In genomic region chr13:83003185-83003584, GRCh38 we compare ENCODE assay signal across 33 cellular contexts.
DNase-seq lines count a peak whose midpoint lies in the region; ATAC-seq, FAIRE-seq and TF ChIP-seq lines count a peak whose summit lies in the region.
"Had no signal": no experiment of that assay in that cellular context is flagged by ENCODE, and none has a peak within 500 bp of the region (broad histone marks: within the 10 kb centered on the region; RNA-seq: fewer than 3 reads in every experiment).

No MANE protein-coding gene starts in this region.

- H3K4me1 ChIP-seq in HepG2 (ENCODE audit: insufficient read depth, low read length), result no peaks in the 10 kb centered on the region
- H3K4me1 ChIP-seq in right lobe of liver, result no peaks in the 10 kb centered on the region
- H3K4me1 ChIP-seq in IMR-90 (ENCODE audit: control insufficient read depth, insufficient read depth, low read length), result no peaks in the 10 kb centered on the region
- H3K4me1 ChIP-seq in small intestine (ENCODE audit: control insufficient read depth in 2 of 2, insufficient read depth in 1 of 2, low read depth in 1 of 2, low read length in 1 of 2), result no peaks in the 10 kb centered on the region
- H3K4me1 ChIP-seq: A549, BE2C, BLaER1 had no signal

- H3K14ac ChIP-seq in IMR-90 (replicated peaks; ENCODE audit: low read depth, low read length), result no peak overlapping the region

- no peaks in the 10 kb centered on the region for H4K20me1 ChIP-seq in HepG2 (ENCODE audit: insufficient read depth, low read length)
- H4K20me1 ChIP-seq in IMR-90 (ENCODE audit: insufficient read depth, low read length), result no peaks in the 10 kb centered on the region
- H4K20me1 ChIP-seq: BLaER1; BLaER1 treated with 17β-estradiol and CSF1 and Interleukin-3, amounts not matched to agents 10 nM and 100 nM had no signal

- H4K5ac ChIP-seq in IMR-90 (ENCODE audit: low read depth, low read length), result no peak overlapping the region

- H3K36me3 ChIP-seq in HepG2 (replicated peaks in 1 of 2; ENCODE audit: control insufficient read depth in 1 of 2, insufficient read depth in 2 of 2, low read length in 2 of 2) (no peaks in the 10 kb centered on the region), right lobe of liver (no peaks in the 10 kb centered on the region), IMR-90 (ENCODE audit: control insufficient read depth, insufficient read depth, low read length) (no peaks in the 10 kb centered on the region), SK-N-MC (ENCODE audit: insufficient read depth, low read length) (no peaks in the 10 kb centered on the region), small intestine (ENCODE audit: control insufficient read depth in 2 of 2, insufficient read depth in 2 of 2, low read length in 2 of 2) (no peaks in the 10 kb centered on the region)
- H3K36me3 ChIP-seq: BE2C; BLaER1; BLaER1 treated with 17β-estradiol and CSF1 and Interleukin-3, amounts not matched to agents 10 nM and 100 nM had no signal

- FAIRE-seq in HepG2 (lab: Jason Lieb, UNC) (no peak), small intestine (lab: Jason Lieb, UNC) (no peak)
- FAIRE-seq: A204.1, A549, D721Med had no signal

- no peak overlapping the region for H3K23ac ChIP-seq in IMR-90 (ENCODE audit: low read depth, low read length)

- no peak overlapping the region for H3K27ac ChIP-seq in HepG2 (ENCODE audit: extremely low read length, insufficient read depth, low read length)
- H3K27ac ChIP-seq in right lobe of liver, result no peak overlapping the region
- H3K27ac ChIP-seq in IMR-90 (ENCODE audit: insufficient read depth, low read length), result no peak overlapping the region
- H3K27ac ChIP-seq in SK-N-MC, result peak overlapping the region; percentile 3; the same call in 1 of the 2 replicates
- H3K27ac ChIP-seq in small intestine (ENCODE audit: low read depth in 1 of 2, low read length in 1 of 2), result no peak overlapping the region
- H3K27ac ChIP-seq: 22Rv1; A549; BLaER1; BLaER1 treated with 17β-estradiol and CSF1 and Interleukin-3, amounts not matched to agents 10 nM and 100 nM; C4-2B had no signal

- intact Hi-C loops in HepG2 (cut with micrococcal nuclease; ENCODE audit: unreplicated experiment) (no loop called here), right lobe of liver (cut with DNase I) (no loop called here), IMR-90 (cut with micrococcal nuclease) (no loop called here)

- in situ Hi-C loops in HepG2 (cut with HindIII; ENCODE audit: extremely low pct_ligation_motif_present, low pct_unique_long_range_greater_than_20kb) (no loop called here), IMR-90 (cut with MboI; ENCODE audit: low sequenced_read_pairs) (no loop called here)

- H3K4me2 ChIP-seq in HepG2 (ENCODE audit: low read depth, low read length) (no peak overlapping the region), IMR-90 (ENCODE audit: low read depth, low read length) (no peak overlapping the region)
- H3K4me2 ChIP-seq: A549; BLaER1; BLaER1 treated with 17β-estradiol and CSF1 and Interleukin-3, amounts not matched to agents 10 nM and 100 nM had no signal

- H3K18ac ChIP-seq in IMR-90 (ENCODE audit: low read depth, low read length), result no peak overlapping the region

- no peak for TF ChIP-seq POLR2A in HepG2 (IDR thresholded peaks at IDR 0.05; ENCODE audit: insufficient read depth in 1 of 2, low read depth in 2 of 2, low read length in 2 of 2)
- TF ChIP-seq POLR2A in right lobe of liver (IDR thresholded peaks at IDR 0.05), result no peak
- no peak for TF ChIP-seq POLR2A in IMR-90 (IDR thresholded peaks at IDR 0.05; ENCODE audit: low read depth, low read length)

- BruUV-seq in HepG2 (replicated peaks; lab: Mats Ljungman, UMichigan) (no TSS peak), IMR-90 (replicated peaks; lab: Mats Ljungman, UMichigan) (no TSS peak)

- H2BK120ac ChIP-seq in IMR-90 (ENCODE audit: low read depth, low read length), result no peak overlapping the region

- H2AFZ ChIP-seq in HepG2 (ENCODE audit: low read length), result no peak overlapping the region
- no peak overlapping the region for H2AFZ ChIP-seq in IMR-90 (replicated peaks; ENCODE audit: low read length, poor library complexity)

- no peaks in the 10 kb centered on the region for H3K79me2 ChIP-seq in HepG2 (ENCODE audit: insufficient read depth, low read length)

- dilution Hi-C loops in IMR-90 (cut with HindIII; ENCODE audit: low sequenced_read_pairs, unreplicated experiment), result no loop called here

- H2BK20ac ChIP-seq in IMR-90 (ENCODE audit: low read depth, low read length), result no peak overlapping the region

- POLR2A ChIA-PET in HepG2 (lab: Yijun Ruan, JAX), result no interaction called here
- POLR2A ChIA-PET in IMR-90 (lab: Charles Lee; ENCODE audit: unreplicated experiment), result no interaction called here

- H3K56ac ChIP-seq in IMR-90 (ENCODE audit: extremely low read depth, insufficient read depth, low read length), result no peak overlapping the region

- TF ChIP-seq CTCF in HepG2 (CRISPR knock-in tag; IDR thresholded peaks at IDR 0.05) (no peak), right lobe of liver (IDR thresholded peaks at IDR 0.05) (no peak), IMR-90 (conservative IDR thresholded peaks at IDR 0.05; ENCODE audit: low read depth, low read length) (no peak)

- TF ChIP-seq RAD21 in HepG2 (CRISPR knock-in tag; IDR thresholded peaks at IDR 0.05), result no peak
- TF ChIP-seq RAD21 in IMR-90 (IDR thresholded peaks at IDR 0.05; ENCODE audit: low read length), result no peak

- no peak overlapping the region for H2AK9ac ChIP-seq in IMR-90 (replicated peaks; ENCODE audit: low read depth, low read length, poor library complexity)

- no peak overlapping the region for H4K8ac ChIP-seq in IMR-90 (ENCODE audit: low read depth in 2 of 2, low read length in 2 of 2)

- no peak overlapping the region for H2BK15ac ChIP-seq in IMR-90 (ENCODE audit: low read depth, low read length)

- no peak overlapping the region for H2BK5ac ChIP-seq in IMR-90 (ENCODE audit: low read depth, low read length, poor library complexity, severe bottlenecking)

- TF ChIP-seq EP300 in HepG2 (IDR thresholded peaks at IDR 0.05; ENCODE audit: low read depth in 2 of 2, low read length in 2 of 2) (no peak), HepG2 (CRISPR knock-in tag; IDR thresholded peaks at IDR 0.05; ENCODE audit: borderline replicate concordance) (no peak)

- H3K27me3 ChIP-seq in HepG2 (ENCODE audit: control insufficient read depth in 1 of 2, insufficient read depth in 2 of 2, low read length in 2 of 2), result no peaks in the 10 kb centered on the region
- no peaks in the 10 kb centered on the region for H3K27me3 ChIP-seq in right lobe of liver
- H3K27me3 ChIP-seq in IMR-90 (ENCODE audit: control insufficient read depth, insufficient read depth, low read length), result no peaks in the 10 kb centered on the region
- no peaks in the 10 kb centered on the region for H3K27me3 ChIP-seq in small intestine (ENCODE audit: control insufficient read depth in 2 of 2, insufficient read depth in 2 of 2, low read length in 2 of 2)
- H3K27me3 ChIP-seq: BE2C; BLaER1; BLaER1 treated with 17β-estradiol and CSF1 and Interleukin-3, amounts not matched to agents 10 nM and 100 nM had no signal

- H2AK5ac ChIP-seq in IMR-90 (ENCODE audit: low read depth, low read length), result no peak overlapping the region

- H3K9me1 ChIP-seq in IMR-90 (ENCODE audit: insufficient read depth, low read length), result no peaks in the 10 kb centered on the region

- peaks cover 5% of the 10 kb centered on the region; the same call in 1 of the 2 replicates for H3K9me3 ChIP-seq in HepG2 (ENCODE audit: low read length)
- no peaks in the 10 kb centered on the region for H3K9me3 ChIP-seq in right lobe of liver
- H3K9me3 ChIP-seq in IMR-90 (ENCODE audit: control insufficient read depth, insufficient read depth, low read length), result no peaks in the 10 kb centered on the region
- H3K9me3 ChIP-seq in SK-N-MC (ENCODE audit: low read depth, low read length), result no peaks in the 10 kb centered on the region
- no peaks in the 10 kb centered on the region for H3K9me3 ChIP-seq in small intestine (ENCODE audit: control insufficient read depth, low read depth)
- H3K9me3 ChIP-seq: A549, BE2C, BLaER1, Caco-2 had no signal

- H3K4ac ChIP-seq in IMR-90 (ENCODE audit: low read depth, low read length), result no peak overlapping the region

- no peaks in the 10 kb centered on the region for H3K79me1 ChIP-seq in IMR-90 (ENCODE audit: low read depth in 1 of 2, low read length in 2 of 2)

- DNase-seq in HepG2 (ENCODE audit: low spot score) (no peak), right lobe of liver (no peak), IMR-90 (no peak), SK-N-MC (ENCODE audit: low read depth, low spot score) (no peak), glomerular visceral epithelial cell (ENCODE audit: extremely low spot score) (no peak), small intestine (no peak)
- DNase-seq: 8988T; ACHN; AML-193; BE2C; C1 segment of cervical spinal cord; Caco-2; Calu3; CD4-positive, alpha-beta memory T cell; CD4-positive, alpha-beta T cell; CD4-positive, CD25-positive, alpha-beta regulatory T cell; CD8-positive, alpha-beta memory T cell; CD8-positive, alpha-beta T cell; COR-L47; DMS 273 treated with DMSO at 0.1 percent for 48 hours; DMS153; DMS53; DMS79; DMS79 treated with DMSO at 0.1 percent for 48 hours; DND-41; EL had no signal

- no peak overlapping the region for H3K4me3 ChIP-seq in HepG2 (replicated peaks in 1 of 3; ENCODE audit: insufficient read depth in 1 of 3, low read depth in 2 of 3, low read length in 3 of 3)
- H3K4me3 ChIP-seq in right lobe of liver, result no peak overlapping the region
- no peak overlapping the region for H3K4me3 ChIP-seq in IMR-90 (ENCODE audit: insufficient read depth, low read depth, low read length)
- H3K4me3 ChIP-seq in SK-N-MC, result no peak overlapping the region
- H3K4me3 ChIP-seq in small intestine (ENCODE audit: low read depth in 1 of 2, low read length in 2 of 2), result no peak overlapping the region
- H3K4me3 ChIP-seq: A549; BLaER1; BLaER1 treated with 17β-estradiol and CSF1 and Interleukin-3, amounts not matched to agents 10 nM and 100 nM had no signal

- ATAC-seq in HepG2 (no peak), right lobe of liver (no peak), IMR-90 (ENCODE audit: low read depth) (no peak)
- ATAC-seq: A549; CD8-positive, alpha-beta T cell had no signal

- CTCF ChIA-PET in HepG2 (lab: Yijun Ruan, JAX; ENCODE audit: low intra/inter-chr PET ratio, low total read pairs), result no interaction called here
- CTCF ChIA-PET in IMR-90 (lab: Yijun Ruan, JAX), result no interaction called here

- H4K91ac ChIP-seq in IMR-90 (ENCODE audit: insufficient read depth, low read depth, low read length), result no peak overlapping the region

- H3K9ac ChIP-seq in HepG2 (ENCODE audit: insufficient read depth, low read depth, low read length), result no peak overlapping the region
- H3K9ac ChIP-seq in IMR-90 (ENCODE audit: low read depth, low read length), result no peak overlapping the region
- H3K9ac ChIP-seq in SK-N-MC (ENCODE audit: insufficient read length), result no peak overlapping the region
- H3K9ac ChIP-seq: BLaER1; BLaER1 treated with 17β-estradiol and CSF1 and Interleukin-3, amounts not matched to agents 10 nM and 100 nM had no signal

TF ChIP-seq in HepG2, 621 proteins besides CTCF, POLR2A, EP300 and RAD21 (continues in another document):
- TF ChIP-seq CC2D1A (CRISPR knock-in tag; IDR thresholded peaks at IDR 0.05), result no peak

TF ChIP-seq in IMR-90, 13 proteins besides CTCF, POLR2A, EP300 and RAD21:
- TF ChIP-seq MXI1 (IDR thresholded peaks at IDR 0.05; ENCODE audit: borderline replicate concordance, low read depth, low read length) (no peak), BHLHE40 (IDR thresholded peaks at IDR 0.05; ENCODE audit: low read depth, low read length) (no peak), MAZ (IDR thresholded peaks at IDR 0.05; ENCODE audit: borderline replicate concordance, low read depth, low read length) (no peak), MAFK (IDR thresholded peaks at IDR 0.05; ENCODE audit: low read depth, low read length) (peak; percentile 62)
